29 cellular contexts compared by ENCODE assay signal in genomic region chr12:81270385-81270784, GRCh38.
"Had no signal": no experiment of that assay in that cellular context is flagged by ENCODE, and none has a peak within 500 bp of the region (broad histone marks: within the 10 kb centered on the region; RNA-seq: fewer than 3 reads in every experiment).

No MANE protein-coding gene starts in this region.

- H3K36me3 ChIP-seq: colonic mucosa, esophagus muscularis mucosa, esophagus squamous epithelium, gastrocnemius medialis, gastroesophageal sphincter, heart left ventricle, heart right ventricle had no signal

- ATAC-seq: effector memory CD8-positive, alpha-beta T cell; esophagus mucosa; foreskin keratinocyte; gastrocnemius medialis; gastroesophageal sphincter; heart left ventricle; heart right ventricle had no signal

- H3K27ac ChIP-seq: colonic mucosa, coronary artery, dorsolateral prefrontal cortex, epithelial cell of prostate, esophagus muscularis mucosa, esophagus squamous epithelium, foreskin keratinocyte, gastrocnemius medialis, gastroesophageal sphincter, heart left ventricle, heart right ventricle had no signal

- FAIRE-seq: colon, endometrium, endothelial cell of umbilical vein, frontal cortex had no signal

- H3K27ac Mint-ChIP-seq: dendritic cell treated with granulocyte-macrophage colony-stimulating factor and Interleukin-4, amounts not matched to agents 40 ng/mL and 50 ng/mL, for 4 days; effector memory CD8-positive, alpha-beta T cell; endodermal cell had no signal

- H3K9me3 Mint-ChIP-seq: dendritic cell treated with granulocyte-macrophage colony-stimulating factor and Interleukin-4, amounts not matched to agents 40 ng/mL and 50 ng/mL, for 4 days; endodermal cell had no signal

- H3K4me3 ChIP-seq: colonic mucosa, coronary artery, dorsolateral prefrontal cortex, esophagus muscularis mucosa, esophagus squamous epithelium, gastrocnemius medialis, gastroesophageal sphincter, heart left ventricle, heart right ventricle had no signal

- H3K4me1 ChIP-seq: colonic mucosa, esophagus muscularis mucosa, esophagus squamous epithelium, foreskin keratinocyte, gastrocnemius medialis, heart left ventricle, heart right ventricle had no signal

- H3K27me3 ChIP-seq: colonic mucosa, dorsolateral prefrontal cortex, esophagus muscularis mucosa, esophagus squamous epithelium, foreskin keratinocyte, gastrocnemius medialis, gastroesophageal sphincter, heart left ventricle, heart right ventricle had no signal

- DNase-seq: colonic mucosa; cortex of kidney; dermis blood vessel endothelial cell; dorsolateral prefrontal cortex; effector CD4-positive, alpha-beta T cell; effector CD8-positive, alpha-beta T cell; effector memory CD4-positive, alpha-beta T cell; effector memory CD8-positive, alpha-beta T cell; endodermal cell; erythroblast; esophagus squamous epithelium; foreskin fibroblast; foreskin keratinocyte; foreskin melanocyte; gastrocnemius medialis; glutamatergic neuron; head of caudate nucleus; heart left ventricle; heart right ventricle had no signal

- H3K4me1 Mint-ChIP-seq: endodermal cell had no signal

- H3K4me3 Mint-ChIP-seq: dendritic cell treated with granulocyte-macrophage colony-stimulating factor and Interleukin-4, amounts not matched to agents 40 ng/mL and 50 ng/mL, for 4 days; effector memory CD8-positive, alpha-beta T cell; endodermal cell had no signal

- H3K9me3 ChIP-seq: colonic mucosa, esophagus muscularis mucosa, esophagus squamous epithelium, gastrocnemius medialis, gastroesophageal sphincter, heart left ventricle, heart right ventricle had no signal

- H3K27me3 Mint-ChIP-seq: dendritic cell treated with granulocyte-macrophage colony-stimulating factor and Interleukin-4, amounts not matched to agents 40 ng/mL and 50 ng/mL, for 4 days; effector memory CD8-positive, alpha-beta T cell had no signal
